Comparison of ENCODE assay signal across 17 cellular contexts in genomic region chr1:15720861-15721260, GRCh38. TPM values are rescaled to one million over a fixed set of nuclear protein-coding genes. Genes with fewer than 3 reads are reported as not detected.
DNase-seq lines count a peak whose midpoint lies in the region; ATAC-seq and TF ChIP-seq lines count a peak whose summit lies in the region.
"Had no signal": no experiment of that assay in that cellular context is flagged by ENCODE, and none has a peak within 500 bp of the region (broad histone marks: within the 10 kb centered on the region; RNA-seq: fewer than 3 reads in every experiment).

No MANE protein-coding gene starts in this region.

- peaks cover 68% of the 10 kb centered on the region for H3K36me3 Mint-ChIP-seq in effector memory CD8-positive, alpha-beta T cell (ENCODE audit: insufficient read depth)

- intact Hi-C loops in gastrocnemius medialis (cut with DNase I; ENCODE audit: low total_unique reads) = no loop called here

- no peak overlapping the region for H3K4me3 Mint-ChIP-seq in effector memory CD8-positive, alpha-beta T cell
- H3K4me3 Mint-ChIP-seq: CD4-positive, CD25-positive, alpha-beta regulatory T cell; HFFc6 had no signal

- no peak for TF ChIP-seq POLR2A in gastrocnemius medialis (IDR thresholded peaks at IDR 0.05)

- H3K4me3 ChIP-seq in right atrium auricular region (no peak overlapping the region), gastrocnemius medialis (no peak overlapping the region)
- H3K4me3 ChIP-seq: BLaER1 treated with 17β-estradiol and CSF1 and Interleukin-3, amounts not matched to agents 10 nM and 100 nM had no signal

- CTCF ChIA-PET in RWPE1 (lab: Yijun Ruan, JAX) = no interaction called here

- in situ Hi-C loops in gastrocnemius medialis (cut with MboI; ENCODE audit: low sequenced_read_pairs in 4 of 4) = no loop called here

- peak overlapping the region; percentile 22 to 71 for H3K27ac Mint-ChIP-seq in effector memory CD8-positive, alpha-beta T cell
- H3K27ac Mint-ChIP-seq: HFFc6 had no signal

- H3K27ac ChIP-seq in RWPE1 (peak overlapping the region; percentile 17; the same call in 1 of the 2 replicates), right atrium auricular region (peak overlapping the region; percentile 47 to 53), gastrocnemius medialis (peak overlapping the region; percentile 93 to 96 (median 96))
- H3K27ac ChIP-seq: BLaER1 treated with 17β-estradiol and CSF1 and Interleukin-3, amounts not matched to agents 10 nM and 100 nM had no signal

- H3K27me3 ChIP-seq in right atrium auricular region = no peaks in the 10 kb centered on the region
- H3K27me3 ChIP-seq in gastrocnemius medialis = no peaks in the 10 kb centered on the region
- H3K27me3 ChIP-seq: BLaER1 treated with 17β-estradiol and CSF1 and Interleukin-3, amounts not matched to agents 10 nM and 100 nM had no signal

- ATAC-seq in effector memory CD8-positive, alpha-beta T cell (replicated peaks) = no peak
- no peak for ATAC-seq in gastrocnemius medialis
- no peak for ATAC-seq in GM19463 (IDR thresholded peaks at IDR 0.05; ENCODE audit: unreplicated experiment)
- ATAC-seq in HG02973 (IDR thresholded peaks at IDR 0.05; ENCODE audit: unreplicated experiment) = no peak
- no peak for ATAC-seq in HG03457 (IDR thresholded peaks at IDR 0.05; ENCODE audit: unreplicated experiment)

- H3K9me3 ChIP-seq in right atrium auricular region = no peaks in the 10 kb centered on the region
- H3K9me3 ChIP-seq in gastrocnemius medialis = no peaks in the 10 kb centered on the region
- H3K9me3 ChIP-seq: BLaER1 treated with 17β-estradiol and CSF1 and Interleukin-3, amounts not matched to agents 10 nM and 100 nM had no signal

- peaks cover 89% of the 10 kb centered on the region for H3K36me3 ChIP-seq in right atrium auricular region
- H3K36me3 ChIP-seq in gastrocnemius medialis = peaks cover 0 to 52% of the 10 kb centered on the region in 2 donors

- DNase-seq in RWPE1 (ENCODE audit: low spot score) = no peak
- DNase-seq in effector memory CD8-positive, alpha-beta T cell = no peak
- no peak for DNase-seq in right atrium auricular region (ENCODE audit: low spot score)
- peak in 1 of 2 donors; percentile 46 for DNase-seq in gastrocnemius medialis
- no peak for DNase-seq in NCI-H524 treated with DMSO at 0.1 percent for 48 hours (lab: John Stamatoyannopoulos, UW)
- DNase-seq: ACHN; CD4-positive, CD25-positive, alpha-beta regulatory T cell; DMS53; HCEC 1CT; HFFc6 had no signal

- no peaks in the 10 kb centered on the region for H3K9me3 Mint-ChIP-seq in effector memory CD8-positive, alpha-beta T cell
- H3K9me3 Mint-ChIP-seq: CD4-positive, CD25-positive, alpha-beta regulatory T cell; HFFc6 had no signal

- TF ChIP-seq CTCF in RWPE1 (conservative IDR thresholded peaks at IDR 0.05; ENCODE audit: low read depth) = no peak
- TF ChIP-seq CTCF in right atrium auricular region (IDR thresholded peaks at IDR 0.05) = no peak
- no peak for TF ChIP-seq CTCF in gastrocnemius medialis (IDR thresholded peaks at IDR 0.05 in 4 of 5, conservative IDR thresholded peaks at IDR 0.05 in 1 of 5)

- H3K27me3 Mint-ChIP-seq in effector memory CD8-positive, alpha-beta T cell = no peaks in the 10 kb centered on the region
- H3K27me3 Mint-ChIP-seq: CD4-positive, CD25-positive, alpha-beta regulatory T cell had no signal

- H3K4me1 ChIP-seq in right atrium auricular region = peaks cover 0 to 44% of the 10 kb centered on the region in 2 donors
- H3K4me1 ChIP-seq in gastrocnemius medialis = peaks cover 56 to 57% of the 10 kb centered on the region in 2 donors
- H3K4me1 ChIP-seq: BLaER1 treated with 17β-estradiol and CSF1 and Interleukin-3, amounts not matched to agents 10 nM and 100 nM had no signal

- POLR2A ChIA-PET in RWPE1 (lab: Yijun Ruan, JAX; ENCODE audit: low non-redundant PET) = interaction anchor here (0.5 kb wide), 1 partner anchor 19 kb away, joined by 6 read pairs; no protein-coding TSS in a partner anchor

- H3K4me1 Mint-ChIP-seq in effector memory CD8-positive, alpha-beta T cell (ENCODE audit: low read depth in 2 of 2) = no peaks in the 10 kb centered on the region

RNA-seq across cellular contexts. Expression of gene SLC25A34, which starts 15.2 kb away (rescaled TPM):
- total RNA-seq in right atrium auricular region (10 to 100 TPM in 1 of 2 donors, 1 to 10 TPM in 1; 4.2 to 16.1 TPM), gastrocnemius medialis (10 to 100 TPM in 3 of 4 donors, 1 to 10 TPM in 1; 7.8 to 17.2 (median 13.8) TPM)
- total RNA-seq: A172 had no signal

RNA-seq across cellular contexts. Expression of gene TMEM82, which starts 21.4 kb away (rescaled TPM):
- total RNA-seq in right atrium auricular region (not detected), gastrocnemius medialis (under 1 TPM in 1 of 4 donors, not detected in 3; 0.33 TPM)
- total RNA-seq: A172; CD4-positive, CD25-positive, alpha-beta regulatory T cell; H4; HFFc6; HT1080 had no signal

RNA-seq across cellular contexts. Expression of gene PLEKHM2, which starts 36.7 kb away (rescaled TPM):
- total RNA-seq in right atrium auricular region = 10 to 100 TPM; 53.6 to 78.1 TPM
- 100 to 1,000 TPM in 3 of 4 donors, 10 to 100 TPM in 1; 86.7 to 170 (median 144) TPM for total RNA-seq in gastrocnemius medialis

RNA-seq across cellular contexts. Expression of gene FBLIM1, which starts 37.7 kb away (rescaled TPM):
- total RNA-seq in right atrium auricular region (100 to 1,000 TPM in 1 of 2 donors, 10 to 100 TPM in 1; 66.6 to 124 TPM), gastrocnemius medialis (1 to 10 TPM; 1.4 to 3.9 (median 3.8) TPM)
- total RNA-seq: CD4-positive, CD25-positive, alpha-beta regulatory T cell had no signal

Comparison
In these comparisons a context has a peak if more than half of its experiments do, and no peak if none do; other contexts are left out.
1. H3K27ac ChIP-seq: peak in every context shown above with its lines; median percentile 96 in gastrocnemius medialis; 50 in right atrium auricular region; 17 in RWPE1.